Comparison of ENCODE assay signal across 7 cellular contexts in the genomic region with DNA sequence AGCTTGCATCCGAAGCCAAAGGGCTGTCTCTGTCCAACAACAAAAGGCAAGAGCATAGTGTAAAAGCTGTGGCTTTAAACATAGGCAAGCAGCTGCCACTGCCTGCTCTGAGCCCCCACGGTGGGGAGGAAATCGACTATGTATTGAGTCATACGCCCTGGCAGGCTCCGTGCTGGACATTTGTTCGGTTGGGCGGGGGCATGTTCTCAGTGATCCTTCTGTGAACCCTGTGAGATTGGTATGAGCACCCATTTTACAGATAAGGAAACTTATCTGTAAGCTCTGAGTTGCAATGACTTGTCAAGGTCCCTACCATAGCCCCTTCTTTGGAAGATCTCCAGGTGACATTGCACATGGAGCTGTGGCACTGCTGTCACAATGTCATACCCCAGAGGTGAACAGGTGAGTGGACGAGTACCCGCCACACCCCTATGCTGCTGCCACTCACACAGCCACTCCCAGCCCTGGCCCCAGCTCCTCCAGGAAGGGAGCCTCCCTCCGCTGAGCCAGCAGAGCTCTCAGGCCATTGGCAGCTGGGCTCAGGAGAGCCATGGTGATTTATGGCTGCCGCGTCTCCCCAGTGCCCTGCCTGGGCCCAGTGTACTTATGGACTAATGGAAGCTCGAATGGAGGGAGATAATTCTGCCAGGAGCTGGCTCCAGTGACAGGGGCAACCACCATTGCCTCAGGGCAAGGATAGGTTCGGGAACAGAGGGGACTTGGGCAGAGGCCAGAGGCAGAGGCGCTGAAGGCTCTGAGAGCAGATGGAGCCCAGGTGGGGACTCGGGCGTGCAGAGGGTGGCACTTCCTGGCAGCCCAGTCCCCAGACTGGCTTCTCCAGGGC. TPM values are rescaled to one million over a fixed set of nuclear protein-coding genes. Genes with fewer than 3 reads are reported as not detected.
DNase-seq lines count a peak whose midpoint lies in the region; ATAC-seq and FAIRE-seq lines count a peak whose summit lies in the region.

No MANE protein-coding gene starts in this region.

- no peak for FAIRE-seq in RCC 7860 (lab: Jason Lieb, UNC)

- peak overlapping the region; percentile 46 for H3K27ac ChIP-seq in substantia nigra (ENCODE audit: low read depth, low read length, poor library complexity, severe bottlenecking)

- peak; percentile 72 for ATAC-seq in Right ventricle myocardium superior (ENCODE audit: poor library complexity)
- no peak for ATAC-seq in GM18502 (IDR thresholded peaks at IDR 0.05; ENCODE audit: poor library complexity, unreplicated experiment)

- DNase-seq in HS-5 (ENCODE audit: low read depth) (peak; percentile 23), RCC 7860 (ENCODE audit: low spot score) (peak; percentile 29), Right ventricle myocardium superior (peak; percentile 79), substantia nigra (lab: John Stamatoyannopoulos, UW) (peak in 13 of 49 donors; percentile 12 to 82 (median 42)), SK-N-DZ (ENCODE audit: low spot score) (no peak), DMS53 treated with DMSO at 0.1 percent for 48 hours (lab: John Stamatoyannopoulos, UW; ENCODE audit: unreplicated experiment) (no peak)

- intact Hi-C loops in Right ventricle myocardium superior (cut with DNase I): no loop called here

RNA-seq across cellular contexts. Expression of a gene that starts 43.7 kb away (rescaled TPM):
- total RNA-seq in Right ventricle myocardium superior: 12.2 TPM
- 11.4 and 13.7 TPM in 2 replicates for polyA plus RNA-seq in SK-N-DZ (2014; cell fraction: cytosol; rRNA removed)
- 16.8 and 23.9 TPM in 2 replicates for polyA plus RNA-seq in SK-N-DZ (2014; cell fraction: nucleus; rRNA removed)

Comparison
In these comparisons a context has a peak if more than half of its experiments do, and no peak if none do; other contexts are left out.
1. DNase-seq: peak in HS-5 (single experiment), RCC 7860 (single experiment) and Right ventricle myocardium superior (single experiment); none in SK-N-DZ (single experiment) and DMS53 treated with DMSO at 0.1 percent for 48 hours (single experiment).